In the genomic region with DNA sequence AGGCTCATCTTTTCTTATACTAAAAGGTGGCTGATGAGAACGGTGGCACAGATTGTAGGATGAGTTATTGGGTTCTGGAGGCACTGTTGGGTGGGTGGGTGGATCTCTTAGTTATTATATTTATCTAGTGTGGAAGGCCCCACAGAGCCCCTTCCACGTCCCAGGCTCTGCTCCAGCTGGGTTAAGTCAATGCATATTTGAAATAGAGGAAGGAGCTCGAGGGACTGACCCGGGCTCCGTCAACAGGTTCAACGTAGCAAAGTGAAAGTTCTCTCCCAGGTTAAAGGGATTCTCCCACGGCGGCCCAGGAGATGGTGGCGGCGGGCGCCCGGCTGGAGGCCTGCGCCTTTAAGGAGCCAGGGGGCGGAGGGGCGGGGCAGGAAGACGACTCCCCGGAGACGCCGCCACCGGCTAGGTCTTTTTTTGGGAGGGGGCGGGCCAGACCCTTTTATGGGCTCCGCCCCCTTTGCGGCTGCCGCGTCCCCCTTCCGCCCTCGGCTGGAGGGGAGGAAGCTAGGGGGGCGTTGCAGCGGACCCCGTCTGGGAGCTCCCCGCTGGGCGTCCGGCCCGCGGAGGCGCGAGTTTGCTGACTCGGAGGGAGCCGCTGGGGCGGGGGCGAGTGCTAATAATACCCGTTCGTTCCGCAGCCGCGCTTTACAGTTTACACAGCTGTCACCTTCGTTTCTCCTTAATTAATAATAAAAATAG, we compare ENCODE assay signal across 1 cellular context.
TF ChIP-seq lines count a peak whose summit lies in the region.

No MANE protein-coding gene starts in this region.

TF ChIP-seq in neural cell, 6 proteins besides CTCF, POLR2A, EP300 and RAD21:
- TF ChIP-seq POLR2AphosphoS5 (IDR thresholded peaks at IDR 0.05) (no peak), SMC3 (conservative IDR thresholded peaks at IDR 0.05; ENCODE audit: poor library complexity) (no peak), EZH2 (IDR thresholded peaks at IDR 0.05; ENCODE audit: borderline replicate concordance, insufficient read depth, low read length, poor library complexity, severe bottlenecking) (no peak), TAF1 (IDR thresholded peaks at IDR 0.05; ENCODE audit: low read depth) (no peak), MXI1 (conservative IDR thresholded peaks at IDR 0.05; ENCODE audit: poor library complexity, severe bottlenecking) (no peak)
- TF ChIP-seq, protein P1, sequence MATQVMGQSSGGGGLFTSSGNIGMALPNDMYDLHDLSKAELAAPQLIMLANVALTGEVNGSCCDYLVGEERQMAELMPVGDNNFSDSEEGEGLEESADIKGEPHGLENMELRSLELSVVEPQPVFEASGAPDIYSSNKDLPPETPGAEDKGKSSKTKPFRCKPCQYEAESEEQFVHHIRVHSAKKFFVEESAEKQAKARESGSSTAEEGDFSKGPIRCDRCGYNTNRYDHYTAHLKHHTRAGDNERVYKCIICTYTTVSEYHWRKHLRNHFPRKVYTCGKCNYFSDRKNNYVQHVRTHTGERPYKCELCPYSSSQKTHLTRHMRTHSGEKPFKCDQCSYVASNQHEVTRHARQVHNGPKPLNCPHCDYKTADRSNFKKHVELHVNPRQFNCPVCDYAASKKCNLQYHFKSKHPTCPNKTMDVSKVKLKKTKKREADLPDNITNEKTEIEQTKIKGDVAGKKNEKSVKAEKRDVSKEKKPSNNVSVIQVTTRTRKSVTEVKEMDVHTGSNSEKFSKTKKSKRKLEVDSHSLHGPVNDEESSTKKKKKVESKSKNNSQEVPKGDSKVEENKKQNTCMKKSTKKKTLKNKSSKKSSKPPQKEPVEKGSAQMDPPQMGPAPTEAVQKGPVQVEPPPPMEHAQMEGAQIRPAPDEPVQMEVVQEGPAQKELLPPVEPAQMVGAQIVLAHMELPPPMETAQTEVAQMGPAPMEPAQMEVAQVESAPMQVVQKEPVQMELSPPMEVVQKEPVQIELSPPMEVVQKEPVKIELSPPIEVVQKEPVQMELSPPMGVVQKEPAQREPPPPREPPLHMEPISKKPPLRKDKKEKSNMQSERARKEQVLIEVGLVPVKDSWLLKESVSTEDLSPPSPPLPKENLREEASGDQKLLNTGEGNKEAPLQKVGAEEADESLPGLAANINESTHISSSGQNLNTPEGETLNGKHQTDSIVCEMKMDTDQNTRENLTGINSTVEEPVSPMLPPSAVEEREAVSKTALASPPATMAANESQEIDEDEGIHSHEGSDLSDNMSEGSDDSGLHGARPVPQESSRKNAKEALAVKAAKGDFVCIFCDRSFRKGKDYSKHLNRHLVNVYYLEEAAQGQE (IDR thresholded peaks at IDR 0.05; ENCODE audit: borderline replicate concordance), result no peak
